Comparison of ENCODE assay signal across 21 cellular contexts in the genomic region with DNA sequence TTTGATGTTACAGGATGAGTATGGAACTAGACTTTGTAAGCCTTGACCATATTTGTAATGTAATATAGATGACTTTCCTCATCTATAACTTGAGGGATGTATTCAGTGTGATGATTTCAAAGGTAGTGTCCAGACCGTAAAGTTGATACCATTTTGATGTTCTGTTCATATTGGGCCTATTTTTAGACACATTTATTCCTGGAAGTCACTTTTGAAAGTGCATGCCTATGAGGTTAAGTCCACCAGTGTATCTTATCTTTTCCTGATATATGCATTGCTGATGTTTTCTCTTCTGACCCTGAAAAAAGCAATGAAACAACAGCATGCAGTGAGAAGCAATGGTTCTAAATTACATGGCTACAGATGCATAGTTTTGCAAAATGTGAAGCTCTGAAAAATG.
DNase-seq lines count a peak whose midpoint lies in the region; ATAC-seq, FAIRE-seq and TF ChIP-seq lines count a peak whose summit lies in the region.
"Had no signal": no experiment of that assay in that cellular context is flagged by ENCODE, and none has a peak within 500 bp of the region (broad histone marks: within the 10 kb centered on the region; RNA-seq: fewer than 3 reads in every experiment).

No MANE protein-coding gene starts in this region.

- no peaks in the 10 kb centered on the region for H3K27me3 ChIP-seq in heart left ventricle
- H3K27me3 ChIP-seq in right cardiac atrium (ENCODE audit: control insufficient read depth, insufficient read depth): no peaks in the 10 kb centered on the region
- H3K27me3 ChIP-seq: BLaER1 treated with 17β-estradiol and CSF1 and Interleukin-3, amounts not matched to agents 10 nM and 100 nM had no signal

- POLR2A ChIA-PET in MCF 10A (lab: Yijun Ruan, JAX): no interaction called here

- BruUV-seq in MCF 10A (replicated peaks; lab: Mats Ljungman, UMichigan): no TSS peak

- intact Hi-C loops in heart left ventricle (cut with DNase I) (no loop called here), right cardiac atrium (cut with DNase I) (no loop called here), MCF 10A (cut with micrococcal nuclease) (no loop called here)

- DNase-seq in heart left ventricle (no peak), right cardiac atrium (no peak), GM12892 (ENCODE audit: insufficient read length) (no peak), NCI-H226 (peak; percentile 15), MCF 10A (ENCODE audit: unreplicated experiment) (no peak), type B pancreatic cell (ENCODE audit: extremely low spot score, unreplicated experiment) (no peak)
- DNase-seq: 8988T; AML-193; Caco-2; Calu3; CD4-positive, alpha-beta T cell; CD8-positive, alpha-beta T cell; DMS79 treated with DMSO at 0.1 percent for 48 hours; GF-D8 had no signal

- no peak for TF ChIP-seq CTCF in heart left ventricle (IDR thresholded peaks at IDR 0.05)
- TF ChIP-seq CTCF in MCF 10A (IDR thresholded peaks at IDR 0.05; ENCODE audit: unreplicated experiment): no peak
- TF ChIP-seq CTCF in type B pancreatic cell (conservative IDR thresholded peaks at IDR 0.05): no peak

- H3K4me1 ChIP-seq in heart left ventricle (peaks cover 0 to 7% (median 0%) of the 10 kb centered on the region in 12 donors), right cardiac atrium (ENCODE audit: control insufficient read depth, insufficient read depth, low read length) (no peaks in the 10 kb centered on the region)
- H3K4me1 ChIP-seq: A549, Caco-2 had no signal

- ATAC-seq in heart left ventricle (peak in 2 of 4 donors; percentile 46 to 54), right cardiac atrium (no peak)
- ATAC-seq: A549; CD8-positive, alpha-beta T cell had no signal

- CTCF ChIA-PET in MCF 10A (lab: Yijun Ruan, JAX): no interaction called here

- H3K27ac Mint-ChIP-seq in MCF 10A (ENCODE audit: low read depth, unreplicated experiment) (no peak overlapping the region), type B pancreatic cell (no peak overlapping the region)
- H3K27ac Mint-ChIP-seq: B cell; CD4-positive, alpha-beta T cell; CD8-positive, alpha-beta T cell had no signal

- H3K27ac ChIP-seq in heart left ventricle: peak overlapping the region in 1 of 12 donors; percentile 5
- no peak overlapping the region for H3K27ac ChIP-seq in right cardiac atrium (ENCODE audit: low read length)
- H3K27ac ChIP-seq: A549; BLaER1 treated with 17β-estradiol and CSF1 and Interleukin-3, amounts not matched to agents 10 nM and 100 nM; C4-2B had no signal

- H3K4me3 Mint-ChIP-seq in MCF 10A (ENCODE audit: unreplicated experiment) (no peak overlapping the region), type B pancreatic cell (no peak overlapping the region)
- H3K4me3 Mint-ChIP-seq: B cell; CD4-positive, alpha-beta T cell; CD8-positive, alpha-beta T cell had no signal

- no peaks in the 10 kb centered on the region for H3K4me1 Mint-ChIP-seq in MCF 10A (ENCODE audit: insufficient read depth, unreplicated experiment)
- peaks cover 2% of the 10 kb centered on the region for H3K4me1 Mint-ChIP-seq in type B pancreatic cell (ENCODE audit: unreplicated experiment)
- H3K4me1 Mint-ChIP-seq: B cell had no signal

- no peaks in the 10 kb centered on the region for H3K36me3 ChIP-seq in heart left ventricle
- H3K36me3 ChIP-seq: BLaER1 treated with 17β-estradiol and CSF1 and Interleukin-3, amounts not matched to agents 10 nM and 100 nM had no signal

- no peaks in the 10 kb centered on the region for H3K9me3 Mint-ChIP-seq in MCF 10A (ENCODE audit: unreplicated experiment)
- no peaks in the 10 kb centered on the region for H3K9me3 Mint-ChIP-seq in type B pancreatic cell
- H3K9me3 Mint-ChIP-seq: CD4-positive, alpha-beta T cell; CD8-positive, alpha-beta T cell had no signal

- 26 to 35% (median 30%) methylated on average over 1 of the region's 1 CpG for WGBS in heart left ventricle, 4 donors
- WGBS in right cardiac atrium: 52% methylated on average over 1 of the region's 1 CpG

- TF ChIP-seq POLR2A in heart left ventricle (IDR thresholded peaks at IDR 0.05) (no peak), GM12892 (IDR thresholded peaks at IDR 0.05; ENCODE audit: low read depth, low read length) (no peak)

- peak overlapping the region in 7 of 12 donors; percentile 0 to 33 (median 20) for H3K4me3 ChIP-seq in heart left ventricle
- no peak overlapping the region for H3K4me3 ChIP-seq in right cardiac atrium (ENCODE audit: low read length)
- H3K4me3 ChIP-seq: A549; BLaER1 treated with 17β-estradiol and CSF1 and Interleukin-3, amounts not matched to agents 10 nM and 100 nM had no signal

- no peaks in the 10 kb centered on the region for H3K9me3 ChIP-seq in heart left ventricle
- H3K9me3 ChIP-seq in right cardiac atrium (ENCODE audit: control insufficient read depth, low read length): no peaks in the 10 kb centered on the region
- H3K9me3 ChIP-seq: A549, Caco-2 had no signal

- H3K36me3 Mint-ChIP-seq in MCF 10A (ENCODE audit: insufficient read depth, unreplicated experiment) (no peaks in the 10 kb centered on the region), type B pancreatic cell (no peaks in the 10 kb centered on the region)
- H3K36me3 Mint-ChIP-seq: CD8-positive, alpha-beta T cell had no signal

- peak; percentile 48 for FAIRE-seq in GM12892 (lab: Jason Lieb, UNC)
- FAIRE-seq: A549, D721Med, GM12891, GM18507 had no signal

- H3K27me3 Mint-ChIP-seq in MCF 10A (ENCODE audit: insufficient read depth, unreplicated experiment) (no peaks in the 10 kb centered on the region), type B pancreatic cell (no peaks in the 10 kb centered on the region)
- H3K27me3 Mint-ChIP-seq: B cell had no signal
